8 cellular contexts compared by ENCODE assay signal in the genomic region with DNA sequence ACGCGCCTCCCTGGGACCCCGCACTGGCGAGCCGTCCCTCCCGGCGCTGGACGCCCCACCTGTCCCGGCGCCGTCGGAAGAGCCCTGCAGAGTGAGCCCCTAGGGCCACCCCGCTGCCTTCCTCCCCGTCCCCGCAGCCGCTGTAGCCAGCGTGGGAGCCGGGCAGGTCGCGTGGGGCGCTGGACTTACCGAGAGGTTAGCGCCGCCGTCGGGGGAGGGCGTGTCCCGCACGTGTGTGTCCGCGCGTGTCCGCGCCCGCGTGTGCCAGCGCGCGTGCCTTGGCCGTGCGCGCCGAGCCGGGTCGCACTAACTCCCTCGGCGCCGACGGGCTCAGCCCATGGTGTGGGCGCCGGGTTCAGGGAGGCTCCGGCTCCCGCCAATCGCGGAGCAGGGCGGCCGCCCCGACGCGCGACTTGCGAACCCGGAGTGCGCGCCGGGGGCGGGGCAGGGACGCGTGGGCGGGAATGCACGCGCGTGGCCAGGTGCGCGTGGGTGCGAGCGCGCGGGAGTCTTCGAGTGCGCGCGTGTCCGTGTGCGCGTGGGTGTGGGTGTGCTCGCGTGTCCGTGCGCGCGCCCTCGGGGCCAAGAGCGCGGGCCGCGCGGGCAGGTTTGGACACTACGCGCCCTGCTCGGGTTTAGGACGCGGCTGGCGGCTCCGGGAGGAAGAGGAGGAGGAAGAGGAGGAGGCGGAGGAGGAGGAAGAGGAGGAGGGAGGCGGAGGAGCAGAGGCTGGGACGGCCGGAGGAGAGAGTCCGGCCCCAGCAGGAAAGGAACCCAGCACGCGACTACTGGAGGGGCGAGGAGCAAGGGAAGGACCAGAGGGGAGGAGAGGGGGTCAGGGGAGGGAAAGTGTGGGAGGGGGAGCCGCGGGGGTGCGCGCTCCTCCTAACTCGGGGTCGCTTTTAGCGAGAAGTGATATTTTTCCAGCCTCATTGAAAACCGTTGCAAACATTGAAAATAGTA.
DNase-seq lines count a peak whose midpoint lies in the region; ATAC-seq and TF ChIP-seq lines count a peak whose summit lies in the region.

No MANE protein-coding gene starts in this region.

- H3K27ac ChIP-seq in thoracic aorta = peak overlapping the region; percentile 94 to 96

- H3K36me3 ChIP-seq in thoracic aorta = no peaks in the 10 kb centered on the region

- peaks cover 0 to 27% of the 10 kb centered on the region in 2 donors for H3K4me1 ChIP-seq in thoracic aorta (ENCODE audit: control insufficient read depth in 1 of 2, low read depth in 2 of 2)

- DNase-seq in NCI-H82 (lab: John Stamatoyannopoulos, UW) (peak; percentile 8), NCI-H82 treated with DMSO at 0.1 percent for 48 hours (lab: John Stamatoyannopoulos, UW; ENCODE audit: unreplicated experiment) (no peak), astrocyte of the cerebellum (ENCODE audit: low read depth) (no peak), left kidney (ENCODE audit: low read depth, low spot score) (peak; percentile 55), thoracic aorta (ENCODE audit: low spot score) (peak; percentile 18), mucosa of gallbladder (ENCODE audit: low spot score) (no peak), superior temporal gyrus (ENCODE audit: extremely low spot score) (no peak)

- in situ Hi-C loops in astrocyte of the cerebellum (cut with HindIII; ENCODE audit: low sequenced_read_pairs) = no loop called here

- peak; percentile 44 for ATAC-seq in thoracic aorta (ENCODE audit: insufficient number of reproducible peaks, low FRiP score, low read depth)
- ATAC-seq in GM21786 (IDR thresholded peaks at IDR 0.05; ENCODE audit: unreplicated experiment) = no peak

- no peaks in the 10 kb centered on the region for H3K27me3 ChIP-seq in thoracic aorta (replicated peaks; ENCODE audit: insufficient read depth)

- H3K4me3 ChIP-seq in astrocyte of the cerebellum (ENCODE audit: low read depth, low read length) = peak overlapping the region; percentile 47
- peak overlapping the region; percentile 87 for H3K4me3 ChIP-seq in thoracic aorta

- TF ChIP-seq CTCF in astrocyte of the cerebellum (IDR thresholded peaks at IDR 0.05; ENCODE audit: low read depth, low read length, missing control alignments) (no peak), thoracic aorta (IDR thresholded peaks at IDR 0.05) (no peak)

- no peaks in the 10 kb centered on the region for H3K9me3 ChIP-seq in thoracic aorta

Comparison
In these comparisons a context has a peak if more than half of its experiments do, and no peak if none do; other contexts are left out.
1. DNase-seq: peak in NCI-H82 (single experiment), left kidney (single experiment) and thoracic aorta (single experiment); none in NCI-H82 treated with DMSO at 0.1 percent for 48 hours (single experiment), astrocyte of the cerebellum (single experiment), mucosa of gallbladder (single experiment) and superior temporal gyrus (single experiment).